ENCODE assay signal across 8 cellular contexts in genomic region chr22:44625981-44626687, GRCh38.
DNase-seq lines count a peak whose midpoint lies in the region; ATAC-seq and TF ChIP-seq lines count a peak whose summit lies in the region.

No MANE protein-coding gene starts in this region.

- TF ChIP-seq CTCF in WERI-Rb-1 (IDR thresholded peaks at IDR 0.05; ENCODE audit: low read depth, low read length) (peak; percentile 81), body of pancreas (IDR thresholded peaks at IDR 0.05) (peak; percentile 97 to 100 (median 99))

- peak; percentile 74 for ATAC-seq in body of pancreas
- no peak for ATAC-seq in HG03196 (IDR thresholded peaks at IDR 0.05; ENCODE audit: unreplicated experiment)

- 3 to 5% methylated on average over 5 to 16 of the region's 16 CpGs for WGBS in body of pancreas, 2 donors

- DNase-seq in DMS 273 (lab: John Stamatoyannopoulos, UW; ENCODE audit: unreplicated experiment): peak; percentile 73
- DNase-seq in DMS 273 treated with DMSO at 0.1 percent for 48 hours (lab: John Stamatoyannopoulos, UW): no peak
- DNase-seq in NCI-H2029 (lab: John Stamatoyannopoulos, UW): peak; percentile 20
- DNase-seq in WERI-Rb-1: peak; percentile 72
- peak; percentile 66 to 74 (median 70) for DNase-seq in body of pancreas
- peak; percentile 83 for DNase-seq in iPS-NIHi7 (ENCODE audit: extremely low spot score)
- DNase-seq in stimulated activated CD4-positive, alpha-beta T cell treated with anti-CD3 and anti-CD28 coated beads, Interleukin-12 subunit alpha, Interleukin-12 subunit beta, amount 100 ng/mL, for 48 hours (ENCODE audit: low read depth in 2 of 3, low spot score in 1 of 3): peak; percentile 59 to 83 (median 65)

- no peak overlapping the region for H3K27ac ChIP-seq in WERI-Rb-1
- H3K27ac ChIP-seq in body of pancreas: no peak overlapping the region

- H3K36me3 ChIP-seq in WERI-Rb-1 (no peaks in the 10 kb centered on the region), body of pancreas (replicated peaks in 1 of 2; ENCODE audit: insufficient read depth in 1 of 2, low read depth in 2 of 2) (no peaks in the 10 kb centered on the region)

- no peak for TF ChIP-seq POLR2A in body of pancreas (IDR thresholded peaks at IDR 0.05)

- intact Hi-C loops in body of pancreas (cut with DNase I): loop anchor here (5.0 kb wide), 1 partner anchor 634 kb away; no protein-coding TSS in a partner anchor

- H3K27me3 ChIP-seq in WERI-Rb-1 (ENCODE audit: insufficient read depth, low read depth, severe bottlenecking): no peaks in the 10 kb centered on the region
- peaks cover 0 to 4% of the 10 kb centered on the region in 2 donors for H3K27me3 ChIP-seq in body of pancreas

- H3K9me3 ChIP-seq in WERI-Rb-1 (ENCODE audit: severe bottlenecking): no peaks in the 10 kb centered on the region
- H3K9me3 ChIP-seq in body of pancreas: no peaks in the 10 kb centered on the region

- H3K4me3 ChIP-seq in WERI-Rb-1 (ENCODE audit: low read depth, low read length) (no peak overlapping the region), body of pancreas (no peak overlapping the region)

- H3K4me1 ChIP-seq in body of pancreas: no peaks in the 10 kb centered on the region
